ENCODE assay signal across 1 cellular context in the genomic region with DNA sequence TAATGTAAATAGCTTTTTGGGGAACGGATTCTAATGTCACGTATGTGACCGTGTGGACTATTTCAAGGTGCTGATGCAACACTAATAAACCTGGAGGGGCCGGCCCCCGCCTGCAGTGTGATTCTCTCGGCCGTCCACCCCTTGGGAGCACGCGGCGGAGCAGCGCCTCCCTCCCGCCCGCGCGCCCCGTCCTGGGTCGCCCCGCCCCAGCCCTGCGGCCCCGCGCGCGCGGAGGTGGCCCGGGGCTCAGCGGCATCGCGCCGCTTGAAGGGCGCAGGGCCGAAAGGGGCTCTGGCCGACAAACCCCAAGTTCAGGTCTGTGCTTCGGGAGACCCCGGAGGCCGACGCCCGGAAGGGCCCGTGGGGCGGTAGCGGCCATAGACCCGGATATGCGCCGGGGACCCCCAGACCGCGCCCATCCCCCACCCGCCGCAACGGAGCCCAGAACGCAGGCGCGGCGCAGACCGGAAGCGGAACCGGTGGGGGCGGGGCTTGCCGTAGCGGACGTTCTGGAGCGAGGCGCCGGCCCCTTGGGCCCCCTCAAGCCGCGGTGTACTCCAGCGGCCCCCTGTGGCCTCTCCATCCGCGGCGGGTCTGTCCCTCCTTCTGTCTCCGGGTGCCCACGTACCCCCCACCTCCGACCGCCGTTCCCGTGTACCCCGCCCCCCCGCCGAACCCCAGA.
TF ChIP-seq lines count a peak whose summit lies in the region.

Gene TEX22, plus strand, starts transcription at position 495 of the 682 bp plus-strand sequence. CDS start 803 bp downstream, outside the sequence.

TF ChIP-seq in GM12878, 131 proteins besides CTCF, POLR2A, EP300 and RAD21 (continued from another document and continues in another):
- TF ChIP-seq HSF1 (IDR thresholded peaks at IDR 0.05; ENCODE audit: low read depth, low read length) (no peak), NFIC (IDR thresholded peaks at IDR 0.05; ENCODE audit: low read depth, low read length) (no peak), KAT2A (conservative IDR thresholded peaks at IDR 0.05; ENCODE audit: control insufficient read depth, low read depth, low read length) (no peak), SMAD1 (IDR thresholded peaks at IDR 0.05; ENCODE audit: low read depth, partially characterized antibody) (no peak), TCF12 (IDR thresholded peaks at IDR 0.05; ENCODE audit: low read depth, low read length) (0 out of 2 replicates have a peak, but pooled peaks have one; percentile 18), ZNF384 (IDR thresholded peaks at IDR 0.05; ENCODE audit: borderline replicate concordance, low read depth, low read length) (no peak), ZBED1 (IDR thresholded peaks at IDR 0.05; ENCODE audit: borderline replicate concordance) (no peak), TCF7 (IDR thresholded peaks at IDR 0.05; ENCODE audit: borderline replicate concordance) (no peak), RUNX3 (IDR thresholded peaks at IDR 0.05; ENCODE audit: low read length) (peak; percentile 79), TCF3 (IDR thresholded peaks at IDR 0.05; ENCODE audit: borderline replicate concordance, insufficient read depth, low read depth, low read length) (no peak), SREBF1 (IDR thresholded peaks at IDR 0.05; ENCODE audit: low read length) (no peak), SMC3 (IDR thresholded peaks at IDR 0.05; ENCODE audit: borderline replicate concordance, low read length) (no peak), ZSCAN29 (IDR thresholded peaks at IDR 0.05) (peak; percentile 51; the same call in 1 of the 2 replicates), FOXK2 (IDR thresholded peaks at IDR 0.05) (no peak), CBX3 (IDR thresholded peaks at IDR 0.05; ENCODE audit: borderline replicate concordance, low read depth) (no peak), STAT1 (conservative IDR thresholded peaks at IDR 0.05) (peak; percentile 59; the same call in 1 of the 2 replicates), GABPA (IDR thresholded peaks at IDR 0.05; ENCODE audit: low read depth) (peak; percentile 83), SUPT20H (IDR thresholded peaks at IDR 0.05; ENCODE audit: borderline replicate concordance, control insufficient read depth, low read depth, low read length) (no peak), IRF4 (IDR thresholded peaks at IDR 0.05; ENCODE audit: low read depth, low read length) (no peak), NRF1 (conservative IDR thresholded peaks at IDR 0.05; ENCODE audit: low read depth, low read length) (peak; percentile 65), PML (IDR thresholded peaks at IDR 0.05; ENCODE audit: low read length) (peak; percentile 37; the same call in 1 of the 2 replicates), MEF2B (IDR thresholded peaks at IDR 0.05; ENCODE audit: partially characterized antibody, poor library complexity, severe bottlenecking) (no peak), FOXM1 (IDR thresholded peaks at IDR 0.05; ENCODE audit: low read depth, low read length) (no peak), STAT3 (IDR thresholded peaks at IDR 0.05; ENCODE audit: low read depth, low read length) (no peak), NR2F1 (conservative IDR thresholded peaks at IDR 0.05) (peak; percentile 83), ZZZ3 (IDR thresholded peaks at IDR 0.05; ENCODE audit: control insufficient read depth, insufficient read length, low read depth) (no peak), EED (IDR thresholded peaks at IDR 0.05; ENCODE audit: low read depth) (no peak), NFXL1 (IDR thresholded peaks at IDR 0.05; ENCODE audit: borderline replicate concordance) (0 out of 2 replicates have a peak, but pooled peaks have one; percentile 30), SREBF2 (IDR thresholded peaks at IDR 0.05; ENCODE audit: low read length) (no peak), ZNF217 (IDR thresholded peaks at IDR 0.05) (peak; percentile 79), HDGF (IDR thresholded peaks at IDR 0.05) (no peak), ZNF622 (IDR thresholded peaks at IDR 0.05) (no peak), ASH2L (IDR thresholded peaks at IDR 0.05; ENCODE audit: borderline replicate concordance, low read depth) (peak; percentile 72; the same call in 1 of the 2 replicates), RCOR1 (conservative IDR thresholded peaks at IDR 0.05; ENCODE audit: low read depth, low read length) (no peak), TBL1XR1 (IDR thresholded peaks at IDR 0.05; ENCODE audit: low read depth, low read length) (no peak), CHD4 (IDR thresholded peaks at IDR 0.05) (no peak), YBX1 (IDR thresholded peaks at IDR 0.05) (no peak), KDM1A (IDR thresholded peaks at IDR 0.05; ENCODE audit: borderline replicate concordance) (no peak), NR2C1 (IDR thresholded peaks at IDR 0.05) (peak; percentile 48; the same call in 1 of the 2 replicates), ZNF274 (IDR thresholded peaks at IDR 0.05; ENCODE audit: insufficient read depth, insufficient read length) (no peak), SRF (IDR thresholded peaks at IDR 0.05; ENCODE audit: low read depth in 2 of 2, low read length in 2 of 2) (peak in 1 of 2 experiments; percentile 29; a peak in 1 of 4 replicates), TAF1 (IDR thresholded peaks at IDR 0.05; ENCODE audit: borderline replicate concordance, low read depth, low read length) (peak; percentile 55; the same call in 1 of the 2 replicates), RAD51 (IDR thresholded peaks at IDR 0.05) (no peak), MYC (IDR thresholded peaks at IDR 0.05; ENCODE audit: insufficient read depth, insufficient read length, insufficient replicate concordance, low read length, severe bottlenecking) (peak; percentile 11), GATAD2B (conservative IDR thresholded peaks at IDR 0.05; ENCODE audit: low read depth) (peak; percentile 99), MEF2A (IDR thresholded peaks at IDR 0.05; ENCODE audit: insufficient read depth, low read depth, low read length) (no peak), RBBP5 (conservative IDR thresholded peaks at IDR 0.05) (no peak), NBN (IDR thresholded peaks at IDR 0.05) (no peak)
- TF ChIP-seq, protein P1, sequence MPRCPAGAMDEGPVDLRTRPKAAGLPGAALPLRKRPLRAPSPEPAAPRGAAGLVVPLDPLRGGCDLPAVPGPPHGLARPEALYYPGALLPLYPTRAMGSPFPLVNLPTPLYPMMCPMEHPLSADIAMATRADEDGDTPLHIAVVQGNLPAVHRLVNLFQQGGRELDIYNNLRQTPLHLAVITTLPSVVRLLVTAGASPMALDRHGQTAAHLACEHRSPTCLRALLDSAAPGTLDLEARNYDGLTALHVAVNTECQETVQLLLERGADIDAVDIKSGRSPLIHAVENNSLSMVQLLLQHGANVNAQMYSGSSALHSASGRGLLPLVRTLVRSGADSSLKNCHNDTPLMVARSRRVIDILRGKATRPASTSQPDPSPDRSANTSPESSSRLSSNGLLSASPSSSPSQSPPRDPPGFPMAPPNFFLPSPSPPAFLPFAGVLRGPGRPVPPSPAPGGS (IDR thresholded peaks at IDR 0.05; ENCODE audit: borderline replicate concordance, insufficient read depth, low read depth, low read length, poor library complexity, severe bottlenecking), result no peak
- TF ChIP-seq, protein P2, sequence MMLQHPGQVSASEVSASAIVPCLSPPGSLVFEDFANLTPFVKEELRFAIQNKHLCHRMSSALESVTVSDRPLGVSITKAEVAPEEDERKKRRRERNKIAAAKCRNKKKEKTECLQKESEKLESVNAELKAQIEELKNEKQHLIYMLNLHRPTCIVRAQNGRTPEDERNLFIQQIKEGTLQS (IDR thresholded peaks at IDR 0.05; ENCODE audit: borderline replicate concordance, extremely low read depth, low read depth, low read length), result no peak
- TF ChIP-seq, protein P3, sequence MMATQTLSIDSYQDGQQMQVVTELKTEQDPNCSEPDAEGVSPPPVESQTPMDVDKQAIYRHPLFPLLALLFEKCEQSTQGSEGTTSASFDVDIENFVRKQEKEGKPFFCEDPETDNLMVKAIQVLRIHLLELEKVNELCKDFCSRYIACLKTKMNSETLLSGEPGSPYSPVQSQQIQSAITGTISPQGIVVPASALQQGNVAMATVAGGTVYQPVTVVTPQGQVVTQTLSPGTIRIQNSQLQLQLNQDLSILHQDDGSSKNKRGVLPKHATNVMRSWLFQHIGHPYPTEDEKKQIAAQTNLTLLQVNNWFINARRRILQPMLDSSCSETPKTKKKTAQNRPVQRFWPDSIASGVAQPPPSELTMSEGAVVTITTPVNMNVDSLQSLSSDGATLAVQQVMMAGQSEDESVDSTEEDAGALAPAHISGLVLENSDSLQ (IDR thresholded peaks at IDR 0.05), result no peak
- TF ChIP-seq, protein P4, sequence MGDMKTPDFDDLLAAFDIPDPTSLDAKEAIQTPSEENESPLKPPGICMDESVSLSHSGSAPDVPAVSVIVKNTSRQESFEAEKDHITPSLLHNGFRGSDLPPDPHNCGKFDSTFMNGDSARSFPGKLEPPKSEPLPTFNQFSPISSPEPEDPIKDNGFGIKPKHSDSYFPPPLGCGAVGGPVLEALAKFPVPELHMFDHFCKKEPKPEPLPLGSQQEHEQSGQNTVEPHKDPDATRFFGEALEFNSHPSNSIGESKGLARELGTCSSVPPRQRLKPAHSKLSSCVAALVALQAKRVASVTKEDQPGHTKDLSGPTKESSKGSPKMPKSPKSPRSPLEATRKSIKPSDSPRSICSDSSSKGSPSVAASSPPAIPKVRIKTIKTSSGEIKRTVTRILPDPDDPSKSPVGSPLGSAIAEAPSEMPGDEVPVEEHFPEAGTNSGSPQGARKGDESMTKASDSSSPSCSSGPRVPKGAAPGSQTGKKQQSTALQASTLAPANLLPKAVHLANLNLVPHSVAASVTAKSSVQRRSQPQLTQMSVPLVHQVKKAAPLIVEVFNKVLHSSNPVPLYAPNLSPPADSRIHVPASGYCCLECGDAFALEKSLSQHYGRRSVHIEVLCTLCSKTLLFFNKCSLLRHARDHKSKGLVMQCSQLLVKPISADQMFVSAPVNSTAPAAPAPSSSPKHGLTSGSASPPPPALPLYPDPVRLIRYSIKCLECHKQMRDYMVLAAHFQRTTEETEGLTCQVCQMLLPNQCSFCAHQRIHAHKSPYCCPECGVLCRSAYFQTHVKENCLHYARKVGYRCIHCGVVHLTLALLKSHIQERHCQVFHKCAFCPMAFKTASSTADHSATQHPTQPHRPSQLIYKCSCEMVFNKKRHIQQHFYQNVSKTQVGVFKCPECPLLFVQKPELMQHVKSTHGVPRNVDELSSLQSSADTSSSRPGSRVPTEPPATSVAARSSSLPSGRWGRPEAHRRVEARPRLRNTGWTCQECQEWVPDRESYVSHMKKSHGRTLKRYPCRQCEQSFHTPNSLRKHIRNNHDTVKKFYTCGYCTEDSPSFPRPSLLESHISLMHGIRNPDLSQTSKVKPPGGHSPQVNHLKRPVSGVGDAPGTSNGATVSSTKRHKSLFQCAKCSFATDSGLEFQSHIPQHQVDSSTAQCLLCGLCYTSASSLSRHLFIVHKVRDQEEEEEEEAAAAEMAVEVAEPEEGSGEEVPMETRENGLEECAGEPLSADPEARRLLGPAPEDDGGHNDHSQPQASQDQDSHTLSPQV (IDR thresholded peaks at IDR 0.05), result peak; percentile 85; the same call in 1 of the 2 replicates
- TF ChIP-seq, protein P5, sequence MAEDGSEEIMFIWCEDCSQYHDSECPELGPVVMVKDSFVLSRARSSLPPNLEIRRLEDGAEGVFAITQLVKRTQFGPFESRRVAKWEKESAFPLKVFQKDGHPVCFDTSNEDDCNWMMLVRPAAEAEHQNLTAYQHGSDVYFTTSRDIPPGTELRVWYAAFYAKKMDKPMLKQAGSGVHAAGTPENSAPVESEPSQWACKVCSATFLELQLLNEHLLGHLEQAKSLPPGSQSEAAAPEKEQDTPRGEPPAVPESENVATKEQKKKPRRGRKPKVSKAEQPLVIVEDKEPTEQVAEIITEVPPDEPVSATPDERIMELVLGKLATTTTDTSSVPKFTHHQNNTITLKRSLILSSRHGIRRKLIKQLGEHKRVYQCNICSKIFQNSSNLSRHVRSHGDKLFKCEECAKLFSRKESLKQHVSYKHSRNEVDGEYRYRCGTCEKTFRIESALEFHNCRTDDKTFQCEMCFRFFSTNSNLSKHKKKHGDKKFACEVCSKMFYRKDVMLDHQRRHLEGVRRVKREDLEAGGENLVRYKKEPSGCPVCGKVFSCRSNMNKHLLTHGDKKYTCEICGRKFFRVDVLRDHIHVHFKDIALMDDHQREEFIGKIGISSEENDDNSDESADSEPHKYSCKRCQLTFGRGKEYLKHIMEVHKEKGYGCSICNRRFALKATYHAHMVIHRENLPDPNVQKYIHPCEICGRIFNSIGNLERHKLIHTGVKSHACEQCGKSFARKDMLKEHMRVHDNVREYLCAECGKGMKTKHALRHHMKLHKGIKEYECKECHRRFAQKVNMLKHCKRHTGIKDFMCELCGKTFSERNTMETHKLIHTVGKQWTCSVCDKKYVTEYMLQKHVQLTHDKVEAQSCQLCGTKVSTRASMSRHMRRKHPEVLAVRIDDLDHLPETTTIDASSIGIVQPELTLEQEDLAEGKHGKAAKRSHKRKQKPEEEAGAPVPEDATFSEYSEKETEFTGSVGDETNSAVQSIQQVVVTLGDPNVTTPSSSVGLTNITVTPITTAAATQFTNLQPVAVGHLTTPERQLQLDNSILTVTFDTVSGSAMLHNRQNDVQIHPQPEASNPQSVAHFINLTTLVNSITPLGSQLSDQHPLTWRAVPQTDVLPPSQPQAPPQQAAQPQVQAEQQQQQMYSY (CRISPR knock-in tag; IDR thresholded peaks at IDR 0.05), result no peak
- TF ChIP-seq, protein P6, sequence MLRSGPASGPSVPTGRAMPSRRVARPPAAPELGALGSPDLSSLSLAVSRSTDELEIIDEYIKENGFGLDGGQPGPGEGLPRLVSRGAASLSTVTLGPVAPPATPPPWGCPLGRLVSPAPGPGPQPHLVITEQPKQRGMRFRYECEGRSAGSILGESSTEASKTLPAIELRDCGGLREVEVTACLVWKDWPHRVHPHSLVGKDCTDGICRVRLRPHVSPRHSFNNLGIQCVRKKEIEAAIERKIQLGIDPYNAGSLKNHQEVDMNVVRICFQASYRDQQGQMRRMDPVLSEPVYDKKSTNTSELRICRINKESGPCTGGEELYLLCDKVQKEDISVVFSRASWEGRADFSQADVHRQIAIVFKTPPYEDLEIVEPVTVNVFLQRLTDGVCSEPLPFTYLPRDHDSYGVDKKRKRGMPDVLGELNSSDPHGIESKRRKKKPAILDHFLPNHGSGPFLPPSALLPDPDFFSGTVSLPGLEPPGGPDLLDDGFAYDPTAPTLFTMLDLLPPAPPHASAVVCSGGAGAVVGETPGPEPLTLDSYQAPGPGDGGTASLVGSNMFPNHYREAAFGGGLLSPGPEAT (IDR thresholded peaks at IDR 0.05; ENCODE audit: low read depth), result no peak
